In the genomic region with DNA sequence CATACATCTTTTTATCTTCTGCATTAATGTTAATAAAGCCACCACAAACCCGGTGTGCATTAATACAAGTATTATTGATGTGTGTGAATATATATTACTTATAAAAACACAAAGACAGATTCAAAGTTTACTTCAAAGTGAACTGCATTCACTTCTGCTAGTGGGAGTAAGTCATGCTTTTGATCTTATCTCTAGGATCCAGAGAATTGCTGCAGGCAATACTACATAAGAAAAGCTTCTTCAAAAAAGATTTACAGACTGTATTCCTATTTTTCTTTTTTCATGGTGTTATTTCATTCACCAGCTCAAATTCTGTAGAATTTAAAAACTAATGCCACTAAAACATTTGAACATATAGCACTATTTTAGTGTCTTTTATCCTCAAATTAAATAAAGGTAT, we compare ENCODE assay signal across 24 cellular contexts.
DNase-seq lines count a peak whose midpoint lies in the region; ATAC-seq, FAIRE-seq and TF ChIP-seq lines count a peak whose summit lies in the region.
"Had no signal": no experiment of that assay in that cellular context is flagged by ENCODE, and none has a peak within 500 bp of the region (broad histone marks: within the 10 kb centered on the region; RNA-seq: fewer than 3 reads in every experiment).

No MANE protein-coding gene starts in this region.

- peaks cover 18% of the 10 kb centered on the region for H3F3A ChIP-seq in GM23248 (ENCODE audit: insufficient read depth)

- intact Hi-C loops in posterior cingulate gyrus (cut with DNase I), result no loop called here

- H3K27me3 ChIP-seq in GM23248 (replicated peaks; ENCODE audit: insufficient read depth) (no peaks in the 10 kb centered on the region), astrocyte (ENCODE audit: insufficient read depth, low read length) (no peaks in the 10 kb centered on the region)
- H3K27me3 ChIP-seq: BLaER1 had no signal

- H3K27ac ChIP-seq in GM23248 (no peak overlapping the region), astrocyte (ENCODE audit: low read depth, low read length) (no peak overlapping the region)
- H3K27ac ChIP-seq: BLaER1, PC-9 had no signal

- H3K4me2 ChIP-seq in GM23248 (ENCODE audit: unreplicated experiment), result peak overlapping the region; percentile 31
- H3K4me2 ChIP-seq in astrocyte (ENCODE audit: low read length), result no peak overlapping the region
- H3K4me2 ChIP-seq: BLaER1, PC-9 had no signal

- H3K79me2 ChIP-seq in GM23248 (ENCODE audit: insufficient read depth) (no peaks in the 10 kb centered on the region), astrocyte (ENCODE audit: insufficient read depth, low read length) (no peaks in the 10 kb centered on the region)

- H4K20me1 ChIP-seq in GM23248 (ENCODE audit: insufficient read depth) (no peaks in the 10 kb centered on the region), astrocyte (ENCODE audit: insufficient read depth, low read length) (no peaks in the 10 kb centered on the region)
- H4K20me1 ChIP-seq: BLaER1 had no signal

- H3K4me1 Mint-ChIP-seq in astrocyte (ENCODE audit: low read depth, unreplicated experiment), result peaks cover 5% of the 10 kb centered on the region
- peaks cover 4% of the 10 kb centered on the region for H3K4me1 Mint-ChIP-seq in T-helper 17 cell
- H3K4me1 Mint-ChIP-seq: CD4-positive, CD25-positive, alpha-beta regulatory T cell had no signal

- H3K4me1 ChIP-seq in GM23248 (ENCODE audit: insufficient read depth) (peaks cover 34% of the 10 kb centered on the region), astrocyte (ENCODE audit: insufficient read depth, low read length) (peaks cover 3% of the 10 kb centered on the region)
- H3K4me1 ChIP-seq: BLaER1 had no signal

- H3K9me3 ChIP-seq in GM23248 (ENCODE audit: low read depth) (no peaks in the 10 kb centered on the region), astrocyte (ENCODE audit: insufficient read depth, low read depth, low read length) (no peaks in the 10 kb centered on the region), T-helper 17 cell (ENCODE audit: control insufficient read depth, low read length, poor library complexity, severe bottlenecking) (no peaks in the 10 kb centered on the region)
- H3K9me3 ChIP-seq: BLaER1 had no signal

- H3K9me3 Mint-ChIP-seq in astrocyte (ENCODE audit: unreplicated experiment), result no peaks in the 10 kb centered on the region

- WGBS in GM23248 (ENCODE audit: low coverage in 1 of 2, low lambda C conversion rate in 2 of 2, missing lambda C conversion rate in 2 of 2), 2 experiments, result 88 to 100% methylated on average over 1 of the region's 1 CpG

- no peaks in the 10 kb centered on the region for H3K36me3 Mint-ChIP-seq in astrocyte (ENCODE audit: low read depth, unreplicated experiment)
- no peaks in the 10 kb centered on the region for H3K36me3 Mint-ChIP-seq in T-helper 17 cell (ENCODE audit: low read depth)
- H3K36me3 Mint-ChIP-seq: CD4-positive, CD25-positive, alpha-beta regulatory T cell had no signal

- in situ Hi-C loops in GM23248 (cut with MboI), result no loop called here
- in situ Hi-C loops in SK-MEL-5 (cut with HindIII; ENCODE audit: low pct_unique_long_range_greater_than_20kb, low sequenced_read_pairs), result no loop called here

- no peak overlapping the region for H3K9ac ChIP-seq in GM23248
- no peak overlapping the region for H3K9ac ChIP-seq in astrocyte (ENCODE audit: low read length)
- H3K9ac ChIP-seq: BLaER1 had no signal

- H3K36me3 ChIP-seq in GM23248 (ENCODE audit: low read depth) (no peaks in the 10 kb centered on the region), astrocyte (ENCODE audit: insufficient read depth, low read length) (no peaks in the 10 kb centered on the region)
- H3K36me3 ChIP-seq: BLaER1 had no signal

- no peak overlapping the region for H3K27ac Mint-ChIP-seq in astrocyte (ENCODE audit: unreplicated experiment)
- H3K27ac Mint-ChIP-seq in T-helper 17 cell, result no peak overlapping the region
- H3K27ac Mint-ChIP-seq: CD4-positive, CD25-positive, alpha-beta regulatory T cell had no signal

- TF ChIP-seq CTCF in astrocyte (IDR thresholded peaks at IDR 0.05; ENCODE audit: insufficient read depth, low read depth, low read length), result no peak

- H2AFZ ChIP-seq in GM23248 (no peak overlapping the region), astrocyte (ENCODE audit: low read depth, low read length) (no peak overlapping the region)
- H2AFZ ChIP-seq: PC-9 had no signal

- ATAC-seq in T-helper 17 cell, result no peak
- ATAC-seq: GM12878 had no signal

- no peaks in the 10 kb centered on the region; the same call in 1 of the 2 replicates for H3K9me2 ChIP-seq in GM23248 (ENCODE audit: insufficient read depth)

- H3K4me3 Mint-ChIP-seq in astrocyte (ENCODE audit: unreplicated experiment) (no peak overlapping the region), T-helper 17 cell (no peak overlapping the region)
- H3K4me3 Mint-ChIP-seq: CD4-positive, CD25-positive, alpha-beta regulatory T cell had no signal

- DNase-seq in COLO829 (ENCODE audit: low spot score) (peak; percentile 70), GM23248 (peak; percentile 41), SK-MEL-5 (ENCODE audit: low read depth, low spot score) (peak; percentile 56), astrocyte (ENCODE audit: low read depth) (no peak), posterior cingulate gyrus (no peak), cerebellar nuclear complex (lab: John Stamatoyannopoulos, UW) (no peak), AG20443 (ENCODE audit: low spot score) (no peak), T-helper 17 cell (no peak)
- DNase-seq: CD4-positive, CD25-positive, alpha-beta regulatory T cell; GDM1; KBM-7; MM.1S; NCI-H2029; NCI-H446; NCI-H524 treated with DMSO at 0.1 percent for 48 hours; NCI-H774; PC-9; Right ventricle myocardium superior; RPMI8226; SW 1271 had no signal

- H3K27me3 Mint-ChIP-seq in astrocyte (ENCODE audit: low read depth, unreplicated experiment) (no peaks in the 10 kb centered on the region), T-helper 17 cell (no peaks in the 10 kb centered on the region)
- H3K27me3 Mint-ChIP-seq: CD4-positive, CD25-positive, alpha-beta regulatory T cell had no signal

- FAIRE-seq in astrocyte (lab: Jason Lieb, UNC), result peak; percentile 58
- FAIRE-seq: D721Med, GM12878, H54 had no signal

- no peak overlapping the region for H3K4me3 ChIP-seq in GM23248
- H3K4me3 ChIP-seq in astrocyte (ENCODE audit: insufficient read depth, low read depth, low read length), result no peak overlapping the region
- H3K4me3 ChIP-seq: BLaER1, GM12878, PC-9 had no signal

Comparison
In these comparisons a context has a peak if more than half of its experiments do, and no peak if none do; other contexts are left out.
1. DNase-seq: peak in COLO829 (single experiment), GM23248 (single experiment) and SK-MEL-5 (single experiment); none in astrocyte (single experiment), posterior cingulate gyrus (0 of 10), cerebellar nuclear complex (0 of 2), AG20443 (single experiment) and T-helper 17 cell (0 of 3).